ENCODE assay signal across 8 cellular contexts in the genomic region with DNA sequence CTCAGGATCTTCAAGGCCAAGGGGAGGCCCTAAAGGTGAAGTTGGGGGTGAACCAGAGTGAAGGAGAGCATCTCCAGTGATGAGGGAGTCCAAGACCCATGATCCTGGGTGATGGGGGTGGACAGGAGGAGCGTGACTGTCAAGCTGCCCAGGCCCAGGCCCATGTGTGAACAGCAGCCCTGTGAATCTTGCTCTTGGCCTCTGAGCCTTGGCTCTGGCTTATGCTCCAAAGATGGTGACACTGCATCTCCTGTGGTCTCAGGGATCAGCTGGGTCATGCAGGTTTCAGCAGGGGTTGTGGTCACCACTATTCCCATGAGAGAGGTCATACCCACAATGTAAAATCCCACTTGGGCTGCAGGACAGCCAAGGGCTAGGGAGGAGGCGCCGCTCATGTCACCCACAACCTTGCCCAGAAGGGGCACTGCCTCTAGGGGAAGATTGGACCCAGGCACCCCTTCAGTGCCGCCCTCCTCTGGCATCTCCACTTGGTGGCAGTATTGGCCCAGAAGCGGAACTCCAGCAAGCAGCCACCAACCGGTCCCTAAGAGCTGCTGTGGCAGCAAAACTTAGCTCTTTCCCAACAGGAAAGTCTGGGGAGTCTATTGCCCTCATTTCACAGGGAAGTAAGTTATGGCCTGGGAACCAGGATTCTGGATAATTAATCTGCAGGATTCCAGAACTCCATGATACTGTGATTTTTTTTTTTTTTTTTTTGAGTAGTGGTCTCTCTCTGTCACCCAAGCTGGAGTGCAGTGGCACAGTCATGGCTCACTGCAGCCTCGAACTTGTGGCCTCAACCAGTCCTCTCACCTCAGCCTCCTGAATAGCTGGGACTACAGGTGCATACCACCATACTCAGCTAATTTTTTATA. TPM values are rescaled to one million over a fixed set of nuclear protein-coding genes. Genes with fewer than 3 reads are reported as not detected.
DNase-seq lines count a peak whose midpoint lies in the region; ATAC-seq and TF ChIP-seq lines count a peak whose summit lies in the region.

No MANE protein-coding gene starts in this region.

- DNase-seq in AG09319 (ENCODE audit: extremely low read depth, low read depth) (peak; percentile 22), NCI-H460 (ENCODE audit: extremely low read depth, low read depth) (peak; percentile 84), ecto neural progenitor cell (ENCODE audit: low spot score) (peak; percentile 86), lung microvascular endothelial cell (ENCODE audit: low read depth in 2 of 2) (peak; percentile 81 to 84)
- peak; percentile 88 for DNase-seq in activated CD4-positive, alpha-beta T cell treated with anti-CD3 and anti-CD28 coated beads, Interleukin-2, amount 10 ng/mL, durations not matched to agents 24 days and 14 days
- DNase-seq in stimulated activated CD8-positive, alpha-beta memory T cell treated with anti-CD3 and anti-CD28 coated beads, Interleukin-2, amount 100 ng/mL, for 48 hours (ENCODE audit: low read depth in 2 of 2), result peak; percentile 42 to 54

- intact Hi-C loops in activated CD4-positive, alpha-beta T cell treated with anti-CD3 and anti-CD28 coated beads, Interleukin-2, amount 10 ng/mL, durations not matched to agents 24 days and 14 days (cut with micrococcal nuclease), result loop anchor here (5.0 kb wide), 1 partner anchor 518 kb away; no protein-coding TSS in a partner anchor

- H3K9me3 Mint-ChIP-seq in activated CD4-positive, alpha-beta T cell treated with anti-CD3 and anti-CD28 coated beads, Interleukin-2, amount 10 ng/mL, durations not matched to agents 24 days and 14 days, result peaks cover 12% of the 10 kb centered on the region

- no peaks in the 10 kb centered on the region for H3K4me1 Mint-ChIP-seq in activated CD4-positive, alpha-beta T cell treated with anti-CD3 and anti-CD28 coated beads, Interleukin-2, amount 10 ng/mL, durations not matched to agents 24 days and 14 days

- H3K4me3 Mint-ChIP-seq in activated CD4-positive, alpha-beta T cell treated with anti-CD3 and anti-CD28 coated beads, Interleukin-2, amount 10 ng/mL, durations not matched to agents 24 days and 14 days, result no peak overlapping the region

- TF ChIP-seq CTCF in AG09319 (IDR thresholded peaks at IDR 0.05; ENCODE audit: low read depth, low read length), result peak; percentile 74

- ATAC-seq in GM18867 (IDR thresholded peaks at IDR 0.05; ENCODE audit: unreplicated experiment) (peak; percentile 94), HG03135 (IDR thresholded peaks at IDR 0.05; ENCODE audit: unreplicated experiment) (peak; percentile 76)

- H3K36me3 Mint-ChIP-seq in activated CD4-positive, alpha-beta T cell treated with anti-CD3 and anti-CD28 coated beads, Interleukin-2, amount 10 ng/mL, durations not matched to agents 24 days and 14 days (ENCODE audit: low read depth), result no peaks in the 10 kb centered on the region

- peaks cover 24% of the 10 kb centered on the region for H3K27me3 Mint-ChIP-seq in activated CD4-positive, alpha-beta T cell treated with anti-CD3 and anti-CD28 coated beads, Interleukin-2, amount 10 ng/mL, durations not matched to agents 24 days and 14 days

- no peak overlapping the region for H3K27ac Mint-ChIP-seq in activated CD4-positive, alpha-beta T cell treated with anti-CD3 and anti-CD28 coated beads, Interleukin-2, amount 10 ng/mL, durations not matched to agents 24 days and 14 days

RNA-seq across cellular contexts. Expression of gene WNT3A, which starts 7.5 kb away (rescaled TPM):
- not detected in 2 replicates for total RNA-seq in NCI-H460 (2014; rRNA removed; shearing (Covaris generic))
- not detected in 2 replicates for polyA plus RNA-seq in NCI-H460 (2014; cell fraction: nucleus; rRNA removed)
- not detected in 2 replicates for total RNA-seq in activated CD4-positive, alpha-beta T cell treated with anti-CD3 and anti-CD28 coated beads, Interleukin-2, amount 10 ng/mL, durations not matched to agents 24 days and 14 days
- total RNA-seq in lung microvascular endothelial cell, result not detected in 2 replicates

RNA-seq across cellular contexts. Expression of gene WNT9A, which starts 51.6 kb away (rescaled TPM):
- 0.06 and 0.10 TPM in 2 replicates for total RNA-seq in NCI-H460 (2014; rRNA removed; shearing (Covaris generic))
- 0.22 TPM in 1 of 2 replicates, not detected in the other for polyA plus RNA-seq in NCI-H460 (2014; cell fraction: nucleus; rRNA removed)
- total RNA-seq in activated CD4-positive, alpha-beta T cell treated with anti-CD3 and anti-CD28 coated beads, Interleukin-2, amount 10 ng/mL, durations not matched to agents 24 days and 14 days, result not detected in 2 replicates
- 0.87 and 0.99 TPM in 2 replicates for total RNA-seq in lung microvascular endothelial cell

Comparison
In these comparisons a context has a peak if more than half of its experiments do, and no peak if none do; other contexts are left out.
1. Peak in every context shown above with its lines: DNase-seq and ATAC-seq.
2. DNase-seq: peak in every context shown above with its lines; median percentile 88 in activated CD4-positive, alpha-beta T cell treated with anti-CD3 and anti-CD28 coated beads, Interleukin-2, amount 10 ng/mL, durations not matched to agents 24 days and 14 days; 86 in ecto neural progenitor cell; 84 in NCI-H460; 82 in lung microvascular endothelial cell; 48 in stimulated activated CD8-positive, alpha-beta memory T cell treated with anti-CD3 and anti-CD28 coated beads, Interleukin-2, amount 100 ng/mL, for 48 hours; 22 in AG09319.